Comparison of ENCODE assay signal across 19 cellular contexts in genomic region chr16:77961811-77962210, GRCh38.
"Had no signal": no experiment of that assay in that cellular context is flagged by ENCODE, and none has a peak within 500 bp of the region (broad histone marks: within the 10 kb centered on the region; RNA-seq: fewer than 3 reads in every experiment).

No MANE protein-coding gene starts in this region.

- H3K4me1 Mint-ChIP-seq: activated naive CD4-positive, alpha-beta T cell treated with anti-CD3 and anti-CD28 coated beads, Interleukin-2, amount 10 ng/mL, durations not matched to agents 7 days and 5 days had no signal

- H3K36me3 Mint-ChIP-seq: activated naive CD4-positive, alpha-beta T cell treated with anti-CD3 and anti-CD28 coated beads, Interleukin-2, amount 10 ng/mL, durations not matched to agents 7 days and 5 days; naive thymus-derived CD8-positive, alpha-beta T cell had no signal

- DNase-seq: activated B cell treated with CpG ODN at 0.5 μM for 24 hours; activated CD4-positive, alpha-beta T cell treated with anti-CD3 and anti-CD28 coated beads, Interleukin-2, amount 10 ng/mL, durations not matched to agents 7 days and 5 days; activated CD8-positive, alpha-beta memory T cell treated with anti-CD3 and anti-CD28 coated beads for 24 hours; activated naive CD4-positive, alpha-beta T cell treated with anti-CD3 and anti-CD28 coated beads, Interleukin-2, amount 10 ng/mL, durations not matched to agents 7 days and 5 days; activated T-cell treated with anti-CD3 and anti-CD28 coated beads for 4 hours; brain microvascular endothelial cell; cerebellar nuclear complex; effector memory CD8-positive, alpha-beta T cell; glutamatergic neuron; left cardiac atrium; mucosa of descending colon; naive thymus-derived CD8-positive, alpha-beta T cell; posterior cingulate gyrus; stimulated activated CD4-positive, alpha-beta T cell treated with anti-CD3 and anti-CD28 coated beads, Interleukin-4, amount 100 ng/mL, for 4 hours; uterus had no signal

- H3K27ac ChIP-seq: brain microvascular endothelial cell, skin epidermis, uterus had no signal

- H3K4me1 ChIP-seq: uterus had no signal

- H3K9me3 ChIP-seq: mucosa of descending colon, uterus had no signal

- H3K27me3 ChIP-seq: brain microvascular endothelial cell, uterus had no signal

- H3K4me3 Mint-ChIP-seq: activated B cell treated with CpG ODN at 0.5 μM for 24 hours; activated CD4-positive, alpha-beta T cell treated with anti-CD3 and anti-CD28 coated beads, Interleukin-2, amount 10 ng/mL, durations not matched to agents 7 days and 5 days; activated naive CD4-positive, alpha-beta T cell treated with anti-CD3 and anti-CD28 coated beads, Interleukin-2, amount 10 ng/mL, durations not matched to agents 7 days and 5 days; dendritic cell treated with granulocyte-macrophage colony-stimulating factor and Interleukin-4, amounts not matched to agents 40 ng/mL and 50 ng/mL, for 4 days; effector memory CD8-positive, alpha-beta T cell; naive thymus-derived CD8-positive, alpha-beta T cell had no signal

- H3K4me3 ChIP-seq: lung, mucosa of descending colon, skin epidermis, uterus had no signal

- H3K27ac Mint-ChIP-seq: activated B cell treated with CpG ODN at 0.5 μM for 24 hours; activated CD4-positive, alpha-beta T cell treated with anti-CD3 and anti-CD28 coated beads, Interleukin-2, amount 10 ng/mL, durations not matched to agents 7 days and 5 days; activated naive CD4-positive, alpha-beta T cell treated with anti-CD3 and anti-CD28 coated beads, Interleukin-2, amount 10 ng/mL, durations not matched to agents 7 days and 5 days; activated T-helper 2 cell treated with anti-CD3 and anti-CD28 coated beads, Interferon-gamma antibody, Interleukin-2, Interleukin-4, amounts not matched to agents 10 μg/mL and 5 μg/mL and 100 μg/mL, durations not matched to agents 14 hours and 24 hours and 36 hours; dendritic cell treated with granulocyte-macrophage colony-stimulating factor and Interleukin-4, amounts not matched to agents 40 ng/mL and 50 ng/mL, for 4 days; effector memory CD8-positive, alpha-beta T cell had no signal

- H3K36me3 ChIP-seq: brain microvascular endothelial cell, uterus had no signal

- H3K9me3 Mint-ChIP-seq: activated B cell treated with CpG ODN at 0.5 μM for 24 hours; activated CD4-positive, alpha-beta T cell treated with anti-CD3 and anti-CD28 coated beads, Interleukin-2, amount 10 ng/mL, durations not matched to agents 7 days and 5 days; activated naive CD4-positive, alpha-beta T cell treated with anti-CD3 and anti-CD28 coated beads, Interleukin-2, amount 10 ng/mL, durations not matched to agents 7 days and 5 days; activated T-helper 2 cell treated with anti-CD3 and anti-CD28 coated beads, Interferon-gamma antibody, Interleukin-2, Interleukin-4, amounts not matched to agents 10 μg/mL and 5 μg/mL and 100 μg/mL, durations not matched to agents 14 hours and 24 hours and 36 hours; dendritic cell treated with granulocyte-macrophage colony-stimulating factor and Interleukin-4, amounts not matched to agents 40 ng/mL and 50 ng/mL, for 4 days; effector memory CD8-positive, alpha-beta T cell; naive thymus-derived CD8-positive, alpha-beta T cell had no signal
